ENCODE assay signal across 8 cellular contexts in the genomic region with DNA sequence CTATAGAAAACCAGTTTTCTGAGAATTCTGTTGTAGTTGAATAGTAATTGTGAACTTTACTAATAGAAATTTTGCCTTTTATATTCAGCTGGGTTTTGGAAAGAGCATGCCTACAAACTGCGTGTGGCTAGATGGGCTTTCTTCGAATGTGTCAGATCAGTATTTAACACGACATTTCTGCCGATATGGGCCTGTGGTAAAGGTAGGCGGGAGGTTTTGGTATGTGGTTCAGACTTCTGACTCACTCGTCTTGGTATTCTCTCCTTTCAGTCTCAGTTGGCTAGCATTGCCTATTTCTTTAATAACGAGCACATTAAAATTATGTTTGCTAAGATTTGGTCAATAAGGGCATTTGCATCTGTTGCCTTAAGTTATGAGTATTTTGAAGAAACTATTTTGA. TPM values are rescaled to one million over a fixed set of nuclear protein-coding genes. Genes with fewer than 3 reads are reported as not detected.
A peak's percentile ranks its signal among the peaks of the same experiment; 100 is the strongest.
DNase-seq lines count a peak whose midpoint lies in the region; ATAC-seq, FAIRE-seq and TF ChIP-seq lines count a peak whose summit lies in the region.

No MANE protein-coding gene starts in this region.

- no peak overlapping the region for H3K27ac ChIP-seq in pancreas

- POLR2A ChIA-PET in activated CD4-positive, alpha-beta T cell treated with anti-CD3 and anti-CD28 coated beads for 36 hours (lab: Charles Lee): interaction anchor here (0.5 to 0.7 kb wide), 3 partner anchors 45 to 178 kb away, joined by 3 to 5 read pairs (median 5); no protein-coding TSS in a partner anchor

- H3K9me3 Mint-ChIP-seq in activated CD4-positive, alpha-beta T cell treated with anti-CD3 and anti-CD28 coated beads for 36 hours (ENCODE audit: low read depth): no peaks in the 10 kb centered on the region
- H3K9me3 Mint-ChIP-seq in stimulated activated naive CD8-positive, alpha-beta T cell treated with anti-CD3 and anti-CD28 coated beads, Interleukin-15, Interleukin-2, amounts not matched to agents 100 ng/mL and 50 ng/mL, for 24 hours: no peaks in the 10 kb centered on the region

- in situ Hi-C loops in G401 (cut with HindIII; ENCODE audit: low sequenced_read_pairs): no loop called here

- FAIRE-seq in pancreas (lab: Jason Lieb, UNC): no peak

- H3K36me3 Mint-ChIP-seq in activated CD4-positive, alpha-beta T cell treated with anti-CD3 and anti-CD28 coated beads for 36 hours (ENCODE audit: low read depth): peaks cover 57% of the 10 kb centered on the region
- H3K36me3 Mint-ChIP-seq in stimulated activated naive CD8-positive, alpha-beta T cell treated with anti-CD3 and anti-CD28 coated beads, Interleukin-15, Interleukin-2, amounts not matched to agents 100 ng/mL and 50 ng/mL, for 24 hours (ENCODE audit: low read depth): peaks cover 80% of the 10 kb centered on the region

- no peaks in the 10 kb centered on the region for H3K4me1 ChIP-seq in pancreas

- WGBS in pancreas, 2 donors: 87 to 93% methylated on average over 7 of the region's 7 CpGs

- peaks cover 35% of the 10 kb centered on the region for H3K4me1 Mint-ChIP-seq in activated CD4-positive, alpha-beta T cell treated with anti-CD3 and anti-CD28 coated beads for 36 hours
- peaks cover 64% of the 10 kb centered on the region for H3K4me1 Mint-ChIP-seq in stimulated activated naive CD8-positive, alpha-beta T cell treated with anti-CD3 and anti-CD28 coated beads, Interleukin-15, Interleukin-2, amounts not matched to agents 100 ng/mL and 50 ng/mL, for 24 hours (ENCODE audit: low read depth)

- CTCF ChIA-PET in activated CD4-positive, alpha-beta T cell treated with anti-CD3 and anti-CD28 coated beads for 36 hours (lab: Charles Lee): interaction anchor here (1.9 kb wide), 1 partner anchor 30 kb away, joined by 6 read pairs; no protein-coding TSS in a partner anchor

- intact Hi-C loops in activated CD4-positive, alpha-beta T cell treated with anti-CD3 and anti-CD28 coated beads for 36 hours (cut with DNase I, micrococcal nuclease): loop anchor here (1.0 to 5.0 kb wide), 8 partner anchors 30 to 567 kb away; a partner anchor contains a TSS
- intact Hi-C loops in pancreas (cut with DNase I): no loop called here

- H3K27me3 ChIP-seq in pancreas: no peaks in the 10 kb centered on the region

- H3K4me3 Mint-ChIP-seq in activated CD4-positive, alpha-beta T cell treated with anti-CD3 and anti-CD28 coated beads for 36 hours: peak overlapping the region; percentile 17
- peak overlapping the region; percentile 48 for H3K4me3 Mint-ChIP-seq in stimulated activated naive CD8-positive, alpha-beta T cell treated with anti-CD3 and anti-CD28 coated beads, Interleukin-15, Interleukin-2, amounts not matched to agents 100 ng/mL and 50 ng/mL, for 24 hours

- peaks cover 5 to 59% (median 16%) of the 10 kb centered on the region in 3 donors for H3K36me3 ChIP-seq in pancreas

- TF ChIP-seq CTCF in fibroblast of the aortic adventitia (IDR thresholded peaks at IDR 0.05; ENCODE audit: insufficient read depth, low read length) (no peak), pancreas (IDR thresholded peaks at IDR 0.05) (no peak)

- no peak overlapping the region for H3K27ac Mint-ChIP-seq in activated CD4-positive, alpha-beta T cell treated with anti-CD3 and anti-CD28 coated beads for 36 hours
- peak overlapping the region; percentile 86 for H3K27ac Mint-ChIP-seq in stimulated activated naive CD8-positive, alpha-beta T cell treated with anti-CD3 and anti-CD28 coated beads, Interleukin-15, Interleukin-2, amounts not matched to agents 100 ng/mL and 50 ng/mL, for 24 hours

- ATAC-seq in HG02759 (IDR thresholded peaks at IDR 0.05; ENCODE audit: unreplicated experiment): peak; percentile 78
- ATAC-seq in activated CD4-positive, alpha-beta T cell treated with anti-CD3 and anti-CD28 coated beads for 36 hours: peak; percentile 96
- no peak for ATAC-seq in pancreas

- peak; percentile 89 for DNase-seq in ELR (ENCODE audit: low read depth)
- peak; percentile 87 for DNase-seq in activated CD4-positive, alpha-beta T cell treated with anti-CD3 and anti-CD28 coated beads for 36 hours
- peak; percentile 63 for DNase-seq in fibroblast of the aortic adventitia (ENCODE audit: low read depth)
- no peak for DNase-seq in globus pallidus (ENCODE audit: low spot score)
- DNase-seq in G401 (ENCODE audit: low spot score): no peak
- no peak for DNase-seq in pancreas

- no peaks in the 10 kb centered on the region for H3K27me3 Mint-ChIP-seq in activated CD4-positive, alpha-beta T cell treated with anti-CD3 and anti-CD28 coated beads for 36 hours
- no peaks in the 10 kb centered on the region for H3K27me3 Mint-ChIP-seq in stimulated activated naive CD8-positive, alpha-beta T cell treated with anti-CD3 and anti-CD28 coated beads, Interleukin-15, Interleukin-2, amounts not matched to agents 100 ng/mL and 50 ng/mL, for 24 hours

- H3K4me3 ChIP-seq in fibroblast of the aortic adventitia (ENCODE audit: low read depth, low read length) (no peak overlapping the region), pancreas (no peak overlapping the region)

- H3K9me3 ChIP-seq in pancreas: no peaks in the 10 kb centered on the region

RNA-seq across cellular contexts. Expression of a gene that starts 56.6 kb away (rescaled TPM):
- 10 to 100 TPM; 47.7 to 48.3 TPM for total RNA-seq in activated CD4-positive, alpha-beta T cell treated with anti-CD3 and anti-CD28 coated beads for 36 hours
- total RNA-seq in fibroblast of the aortic adventitia (ENCODE audit: low replicate concordance): 13.8 and 21.7 TPM in 2 replicates
- total RNA-seq in G401 (2014; rRNA removed; shearing (Covaris generic)): 32.8 and 43.4 TPM in 2 replicates
- 10 to 100 TPM; 16.2 to 24.3 (median 16.7) TPM for total RNA-seq in pancreas
- 100 to 1,000 TPM in 1 of 2 donors, 10 to 100 TPM in 1; 90.5 to 106 TPM for polyA plus RNA-seq in pancreas

Comparison
In these comparisons a context has a peak if more than half of its experiments do, and no peak if none do; other contexts are left out.
1. DNase-seq: peak in ELR (single experiment), activated CD4-positive, alpha-beta T cell treated with anti-CD3 and anti-CD28 coated beads for 36 hours (single experiment) and fibroblast of the aortic adventitia (single experiment); none in globus pallidus (single experiment), G401 (single experiment) and pancreas (0 of 6).
2. ATAC-seq: peak in HG02759 (single experiment) and activated CD4-positive, alpha-beta T cell treated with anti-CD3 and anti-CD28 coated beads for 36 hours (single experiment); none in pancreas (0 of 4).
3. intact Hi-C loops: an anchor here in activated CD4-positive, alpha-beta T cell treated with anti-CD3 and anti-CD28 coated beads for 36 hours (1.0 to 5.0 kb wide); none called in pancreas.